Comparison of ENCODE assay signal across 20 cellular contexts in the genomic region with DNA sequence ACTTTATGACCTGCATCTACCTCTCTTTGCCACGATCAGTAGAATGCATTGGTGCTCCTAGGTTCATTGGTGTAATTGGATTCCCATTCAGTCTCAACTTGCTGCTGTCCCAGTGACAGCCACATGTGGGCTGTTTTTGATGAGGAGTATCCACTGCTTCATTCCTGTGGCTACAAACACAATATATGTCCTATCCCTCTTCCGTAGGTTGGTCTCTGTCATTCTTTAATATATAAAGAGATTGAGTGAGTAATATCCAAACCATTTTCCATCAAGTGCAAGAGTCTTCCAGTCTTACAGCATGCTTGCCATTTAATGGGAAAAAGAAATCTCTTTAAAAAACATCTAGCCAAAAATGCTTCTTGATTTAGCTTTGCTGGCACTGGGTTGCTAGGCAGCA.
DNase-seq lines count a peak whose midpoint lies in the region; ATAC-seq and TF ChIP-seq lines count a peak whose summit lies in the region.
"Had no signal": no experiment of that assay in that cellular context is flagged by ENCODE, and none has a peak within 500 bp of the region (broad histone marks: within the 10 kb centered on the region; RNA-seq: fewer than 3 reads in every experiment).

No MANE protein-coding gene starts in this region.

- peak; percentile 34 for DNase-seq in EL
- DNase-seq in RPMI7951 (ENCODE audit: low read depth): peak; percentile 37
- peak; percentile 39 for DNase-seq in dedifferentiated amniotic fluid mesenchymal stem cell (ENCODE audit: extremely low spot score)
- no peak for DNase-seq in osteocyte (ENCODE audit: extremely low spot score, unreplicated experiment)
- no peak for DNase-seq in putamen (ENCODE audit: low spot score)
- DNase-seq in NK-92 treated with Interleukin-12 subunit alpha and Interleukin-12 subunit beta, amount 100 ng/mL, for 24 hours (lab: John Stamatoyannopoulos, UW): no peak
- no peak for DNase-seq in effector CD8-positive, alpha-beta T cell (lab: John Stamatoyannopoulos, UW)
- DNase-seq: activated naive CD4-positive, alpha-beta T cell treated with anti-CD3 and anti-CD28 coated beads, Interleukin-2, amount 50 U/mL, for 16 hours; activated T-cell treated with anti-CD3 and anti-CD28 coated beads for 4 hours; GF-D8; KG1; left lung; NCI-H1105 treated with DMSO at 0.1 percent for 48 hours; NCI-H2107; NCI-H526 treated with DMSO at 0.1 percent for 48 hours; occipital lobe; PC-3; spleen had no signal

- H3K36me3 Mint-ChIP-seq in osteocyte (ENCODE audit: unreplicated experiment): peaks cover 52% of the 10 kb centered on the region

- TF ChIP-seq CTCF in osteocyte (IDR thresholded peaks at IDR 0.05): no peak

- H3K4me1 Mint-ChIP-seq in osteocyte (ENCODE audit: unreplicated experiment): peaks cover 37% of the 10 kb centered on the region
- H3K4me1 Mint-ChIP-seq: B cell had no signal

- H3K4me3 Mint-ChIP-seq in osteocyte (ENCODE audit: unreplicated experiment): no peak overlapping the region
- H3K4me3 Mint-ChIP-seq: B cell had no signal

- no peak for ATAC-seq in HG03139 (IDR thresholded peaks at IDR 0.05; ENCODE audit: unreplicated experiment)
- ATAC-seq: left lung, PC-3 had no signal

- H3K27ac Mint-ChIP-seq in osteocyte (ENCODE audit: unreplicated experiment): peak overlapping the region; percentile 66
- H3K27ac Mint-ChIP-seq: B cell had no signal

- H3K27me3 Mint-ChIP-seq in osteocyte (ENCODE audit: unreplicated experiment): no peaks in the 10 kb centered on the region

- H3K9me3 Mint-ChIP-seq in osteocyte (ENCODE audit: unreplicated experiment): peaks cover 14% of the 10 kb centered on the region

Comparison
In these comparisons a context has a peak if more than half of its experiments do, and no peak if none do; other contexts are left out.
1. DNase-seq: peak in EL (single experiment), RPMI7951 (single experiment) and dedifferentiated amniotic fluid mesenchymal stem cell (single experiment); none in osteocyte (single experiment), putamen (single experiment), NK-92 treated with Interleukin-12 subunit alpha and Interleukin-12 subunit beta, amount 100 ng/mL, for 24 hours (single experiment) and effector CD8-positive, alpha-beta T cell (single experiment).